ENCODE assay signal across 9 cellular contexts in the genomic region with DNA sequence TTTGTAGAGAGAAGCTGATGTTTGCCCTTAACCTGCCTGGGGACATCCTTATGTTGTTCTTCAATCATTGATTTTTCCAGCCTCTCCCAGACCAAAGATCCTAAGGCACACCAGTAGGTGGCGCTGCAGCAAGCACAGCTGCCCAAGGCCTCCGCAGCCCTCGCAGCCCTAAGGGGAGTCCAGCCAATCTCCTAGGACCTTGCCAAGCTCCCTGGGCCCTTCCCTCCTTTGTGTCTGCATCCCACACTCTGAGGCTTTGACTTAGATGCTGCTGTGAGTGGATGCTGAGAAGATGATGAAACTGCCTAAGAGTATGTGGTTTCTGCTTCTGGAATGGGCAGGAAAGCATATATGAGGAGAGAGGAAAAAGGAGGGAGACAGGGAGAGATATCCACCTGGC.
DNase-seq lines count a peak whose midpoint lies in the region; ATAC-seq, FAIRE-seq and TF ChIP-seq lines count a peak whose summit lies in the region.
"Had no signal": no experiment of that assay in that cellular context is flagged by ENCODE, and none has a peak within 500 bp of the region (broad histone marks: within the 10 kb centered on the region; RNA-seq: fewer than 3 reads in every experiment).

No MANE protein-coding gene starts in this region.

- peak; percentile 38 for DNase-seq in EH (ENCODE audit: low read depth)
- DNase-seq in KBM-7, result peak; percentile 30
- DNase-seq in activated naive CD8-positive, alpha-beta T cell treated with anti-CD3 and anti-CD28 coated beads, Interleukin-2, amount 50 U/mL, for 24 hours, result peak; percentile 19
- DNase-seq in islet precursor cell, result peak; percentile 90
- peak; percentile 32 for DNase-seq in urothelium cell line (ENCODE audit: low spot score)

- no peaks in the 10 kb centered on the region for H3K4me1 Mint-ChIP-seq in activated naive CD8-positive, alpha-beta T cell treated with anti-CD3 and anti-CD28 coated beads, Interleukin-2, amount 50 U/mL, for 24 hours

- no peak for FAIRE-seq in urothelium cell line (lab: Jason Lieb, UNC)
- FAIRE-seq: islet of Langerhans had no signal

- H3K4me3 Mint-ChIP-seq in activated naive CD8-positive, alpha-beta T cell treated with anti-CD3 and anti-CD28 coated beads, Interleukin-2, amount 50 U/mL, for 24 hours, result no peak overlapping the region

- H3K27ac Mint-ChIP-seq in activated naive CD8-positive, alpha-beta T cell treated with anti-CD3 and anti-CD28 coated beads, Interleukin-2, amount 50 U/mL, for 24 hours, result no peak overlapping the region

- H3K27me3 Mint-ChIP-seq in activated naive CD8-positive, alpha-beta T cell treated with anti-CD3 and anti-CD28 coated beads, Interleukin-2, amount 50 U/mL, for 24 hours, result peaks cover 19% of the 10 kb centered on the region

- no peak for TF ChIP-seq POLR2A in GM18505 (IDR thresholded peaks at IDR 0.05; ENCODE audit: borderline replicate concordance, extremely low read depth, insufficient read depth, insufficient read length)

- in situ Hi-C loops in KBM-7 (cut with MboI; ENCODE audit: low pct_unique_long_range_greater_than_20kb, low sequenced_read_pairs), result no loop called here

- H3K9me3 Mint-ChIP-seq in activated naive CD8-positive, alpha-beta T cell treated with anti-CD3 and anti-CD28 coated beads, Interleukin-2, amount 50 U/mL, for 24 hours, result no peaks in the 10 kb centered on the region

- no peak for ATAC-seq in activated naive CD8-positive, alpha-beta T cell treated with anti-CD3 and anti-CD28 coated beads, Interleukin-2, amount 50 U/mL, for 24 hours
- no peak for ATAC-seq in HG02798 (IDR thresholded peaks at IDR 0.05; ENCODE audit: poor library complexity, unreplicated experiment)
- no peak for ATAC-seq in GM18873 (IDR thresholded peaks at IDR 0.05; ENCODE audit: low FRiP score, unreplicated experiment)
- no peak for ATAC-seq in GM18505 (IDR thresholded peaks at IDR 0.05; ENCODE audit: unreplicated experiment)

- H3K36me3 Mint-ChIP-seq in activated naive CD8-positive, alpha-beta T cell treated with anti-CD3 and anti-CD28 coated beads, Interleukin-2, amount 50 U/mL, for 24 hours (ENCODE audit: low read depth), result no peaks in the 10 kb centered on the region

Comparison
In these comparisons a context has a peak if more than half of its experiments do, and no peak if none do; other contexts are left out.
1. DNase-seq: peak in every context shown above with its lines; median percentile 90 in islet precursor cell; 38 in EH; 32 in urothelium cell line; 30 in KBM-7; 19 in activated naive CD8-positive, alpha-beta T cell treated with anti-CD3 and anti-CD28 coated beads, Interleukin-2, amount 50 U/mL, for 24 hours.